In genomic region chr7:39582536-39582935, GRCh38 we compare ENCODE assay signal across 23 cellular contexts.
"Had no signal": no experiment of that assay in that cellular context is flagged by ENCODE, and none has a peak within 500 bp of the region (broad histone marks: within the 10 kb centered on the region; RNA-seq: fewer than 3 reads in every experiment).

No MANE protein-coding gene starts in this region.

- H3K4me3 ChIP-seq: body of pancreas, lower lobe of right lung, ovary, right lobe of liver, thoracic aorta had no signal

- H3K9me3 ChIP-seq: body of pancreas, lower lobe of right lung, ovary, right lobe of liver, thoracic aorta had no signal

- H3K36me3 ChIP-seq: lower lobe of right lung, ovary, right lobe of liver, thoracic aorta had no signal

- DNase-seq: activated CD4-positive, alpha-beta T cell treated with anti-CD3 and anti-CD28 coated beads, Interleukin-2, amount 50 U/mL, for 1 hour; activated CD8-positive, alpha-beta T cell treated with anti-CD3 and anti-CD28 coated beads for 36 hours; activated naive CD4-positive, alpha-beta T cell; activated T-cell treated with anti-CD3 and anti-CD28 coated beads, Interleukin-2, amount 50 U/mL, for 48 hours; anterior cingulate cortex; body of pancreas; dermis blood vessel endothelial cell; effector CD4-positive, alpha-beta T cell; left colon; lower lobe of right lung; mesenchymal stem cell; ovary; right lobe of liver; stimulated activated CD4-positive, alpha-beta T cell treated with anti-CD3 and anti-CD28 coated beads, Interleukin-2, amount 100 ng/mL, for 48 hours; stimulated activated naive CD4-positive, alpha-beta T cell treated with Interleukin-2 at 50 U/mL for 16 hours; T-helper 9 cell; trophoblast cell had no signal

- H3K4me3 Mint-ChIP-seq: activated CD8-positive, alpha-beta T cell treated with anti-CD3 and anti-CD28 coated beads for 36 hours; activated naive CD8-positive, alpha-beta T cell; natural killer cell treated with Interleukin-12 subunit alpha and Interleukin-12 subunit beta and Interleukin-15 and Interleukin-18, amount 100 ng/mL, for 72 hours had no signal

- H3K9me3 Mint-ChIP-seq: activated CD8-positive, alpha-beta T cell treated with anti-CD3 and anti-CD28 coated beads for 36 hours; natural killer cell treated with Interleukin-12 subunit alpha and Interleukin-12 subunit beta and Interleukin-15 and Interleukin-18, amount 100 ng/mL, for 72 hours had no signal

- H3K27me3 Mint-ChIP-seq: activated CD8-positive, alpha-beta T cell treated with anti-CD3 and anti-CD28 coated beads for 36 hours; activated naive CD8-positive, alpha-beta T cell; natural killer cell treated with Interleukin-12 subunit alpha and Interleukin-12 subunit beta and Interleukin-15 and Interleukin-18, amount 100 ng/mL, for 72 hours; progenitor cell of endocrine pancreas had no signal

- ATAC-seq: activated CD4-positive, CD25-positive, alpha-beta regulatory T cell treated with anti-CD3 and anti-CD28 coated beads, Interleukin-2, amount 50 U/mL, for 24 hours; activated CD8-positive, alpha-beta T cell treated with anti-CD3 and anti-CD28 coated beads for 36 hours; body of pancreas; left colon; lower lobe of right lung; natural killer cell treated with Interleukin-12 subunit alpha and Interleukin-12 subunit beta and Interleukin-15 and Interleukin-18, amount 100 ng/mL, for 72 hours; right lobe of liver had no signal

- H3K4me1 ChIP-seq: body of pancreas, lower lobe of right lung, right lobe of liver had no signal

- H3K36me3 Mint-ChIP-seq: activated naive CD8-positive, alpha-beta T cell; natural killer cell treated with Interleukin-12 subunit alpha and Interleukin-12 subunit beta and Interleukin-15 and Interleukin-18, amount 100 ng/mL, for 72 hours had no signal

- H3K27ac ChIP-seq: body of pancreas, lower lobe of right lung, ovary, right lobe of liver, thoracic aorta, VCaP had no signal

- H3K27ac Mint-ChIP-seq: activated CD8-positive, alpha-beta T cell treated with anti-CD3 and anti-CD28 coated beads for 36 hours; natural killer cell treated with Interleukin-12 subunit alpha and Interleukin-12 subunit beta and Interleukin-15 and Interleukin-18, amount 100 ng/mL, for 72 hours; progenitor cell of endocrine pancreas had no signal

- H3K27me3 ChIP-seq: body of pancreas, ovary, right lobe of liver had no signal
